Comparison of ENCODE assay signal across 18 cellular contexts in genomic region chr7:73840715-73841379, GRCh38. TPM values are rescaled to one million over a fixed set of nuclear protein-coding genes. Genes with fewer than 3 reads are reported as not detected.
A peak's percentile ranks its signal among the peaks of the same experiment; 100 is the strongest.
DNase-seq lines count a peak whose midpoint lies in the region; ATAC-seq and TF ChIP-seq lines count a peak whose summit lies in the region.
"Had no signal": no experiment of that assay in that cellular context is flagged by ENCODE, and none has a peak within 500 bp of the region (broad histone marks: within the 10 kb centered on the region; RNA-seq: fewer than 3 reads in every experiment).

No MANE protein-coding gene starts in this region.

- no peaks in the 10 kb centered on the region for H3K27me3 ChIP-seq in CD4-positive, alpha-beta T cell (ENCODE audit: control insufficient read depth, insufficient read depth, low read length)
- H3K27me3 ChIP-seq in HCT116 (ENCODE audit: insufficient read depth, low read length) = no peaks in the 10 kb centered on the region
- H3K27me3 ChIP-seq: hepatocyte, suprapubic skin had no signal

- no peak for DNase-seq in CD4-positive, alpha-beta T cell
- DNase-seq in HCT116 (ENCODE audit: low read depth, low spot score) (no peak), NCI-H1048 (lab: John Stamatoyannopoulos, UW) (no peak), NCI-H510A treated with DMSO at 0.1 percent for 48 hours (lab: John Stamatoyannopoulos, UW) (no peak)
- no peak for DNase-seq in activated T-helper 2 cell treated with anti-CD3 and anti-CD28 coated beads, Interferon-gamma antibody, Interleukin-2, Interleukin-4, amounts not matched to agents 10 μg/mL and 5 μg/mL and 100 μg/mL, durations not matched to agents 14 hours and 24 hours and 36 hours (ENCODE audit: low spot score)
- DNase-seq: activated CD4-positive, alpha-beta memory T cell treated with anti-CD3 and anti-CD28 coated beads, Interleukin-2, amount 10 ng/mL, durations not matched to agents 7 days and 5 days; activated T-cell treated with anti-CD3 and anti-CD28 coated beads, Interleukin-2, amount 50 U/mL, for 4 hours; GDM1; kidney glomerular epithelial cell; NCI-H2081; NCI-H524 treated with DMSO at 0.1 percent for 48 hours had no signal

- H3K4me1 Mint-ChIP-seq in CD4-positive, alpha-beta T cell (ENCODE audit: low read depth) = peaks cover 14% of the 10 kb centered on the region
- peaks cover 9% of the 10 kb centered on the region for H3K4me1 Mint-ChIP-seq in activated T-helper 2 cell treated with anti-CD3 and anti-CD28 coated beads, Interferon-gamma antibody, Interleukin-2, Interleukin-4, amounts not matched to agents 10 μg/mL and 5 μg/mL and 100 μg/mL, durations not matched to agents 14 hours and 24 hours and 36 hours (ENCODE audit: low read depth)
- H3K4me1 Mint-ChIP-seq in nephron = peaks cover 22% of the 10 kb centered on the region

- H3K9me2 ChIP-seq in HCT116 (ENCODE audit: insufficient read depth) = no peaks in the 10 kb centered on the region

- POLR2A ChIA-PET in CD4-positive, alpha-beta T cell (lab: Charles Lee) = no interaction called here
- POLR2A ChIA-PET in HCT116 (lab: Charles Lee) = interaction anchor here (3.5 to 4.4 kb wide), 3 partner anchors 8 to 14 kb away, joined by 21 to 87 read pairs (median 50); partner anchors contain the start of gene CLDN4

- H3K4me3 Mint-ChIP-seq in CD4-positive, alpha-beta T cell = peak overlapping the region; percentile 25
- peak overlapping the region; percentile 21 for H3K4me3 Mint-ChIP-seq in activated T-helper 2 cell treated with anti-CD3 and anti-CD28 coated beads, Interferon-gamma antibody, Interleukin-2, Interleukin-4, amounts not matched to agents 10 μg/mL and 5 μg/mL and 100 μg/mL, durations not matched to agents 14 hours and 24 hours and 36 hours (ENCODE audit: low read depth)
- peak overlapping the region; percentile 55 to 72 (median 67) for H3K4me3 Mint-ChIP-seq in nephron

- TF ChIP-seq CTCF in CD4-positive, alpha-beta T cell (IDR thresholded peaks at IDR 0.05) = no peak
- TF ChIP-seq CTCF in HCT116 (IDR thresholded peaks at IDR 0.05 in 2 of 3, conservative IDR thresholded peaks at IDR 0.05 in 1 of 3; ENCODE audit: borderline replicate concordance in 1 of 3, insufficient read depth in 1 of 3, low read depth in 2 of 3, low read length in 2 of 3) = no peak
- no peak for TF ChIP-seq CTCF in nephron (IDR thresholded peaks at IDR 0.05; ENCODE audit: unreplicated experiment in 3 of 3)

- peak overlapping the region; percentile 96 for H3K4me2 ChIP-seq in HCT116 (ENCODE audit: low read length)

- no peak for ATAC-seq in CD4-positive, alpha-beta T cell (ENCODE audit: poor library complexity)
- ATAC-seq in HCT116 (no peak), GM21717 (IDR thresholded peaks at IDR 0.05; ENCODE audit: unreplicated experiment) (no peak)
- ATAC-seq: activated T-cell treated with anti-CD3 and anti-CD28 coated beads, Interleukin-2, amount 50 U/mL, for 4 hours had no signal

- no peak for TF ChIP-seq RAD21 in HCT116 (IDR thresholded peaks at IDR 0.05; ENCODE audit: low read depth)

- RAD21 ChIA-PET in HCT116 (lab: Charles Lee; ENCODE audit: low non-redundant PET in 1 of 2, low total read pairs in 2 of 2, uncharacterized antibody in 2 of 2, unreplicated experiment in 2 of 2) = interaction anchor here in 1 of 2 experiments (1.1 kb wide), 1 partner anchor 8 kb away, joined by 6 read pairs; no protein-coding TSS in a partner anchor

- no peaks in the 10 kb centered on the region for H3K27me3 Mint-ChIP-seq in CD4-positive, alpha-beta T cell
- H3K27me3 Mint-ChIP-seq in activated T-helper 2 cell treated with anti-CD3 and anti-CD28 coated beads, Interferon-gamma antibody, Interleukin-2, Interleukin-4, amounts not matched to agents 10 μg/mL and 5 μg/mL and 100 μg/mL, durations not matched to agents 14 hours and 24 hours and 36 hours (ENCODE audit: low read depth) = peaks cover 7% of the 10 kb centered on the region
- peaks cover 4% of the 10 kb centered on the region for H3K27me3 Mint-ChIP-seq in nephron (ENCODE audit: low read depth)

- no TSS peak for BruUV-seq in HCT116 (replicated peaks; lab: Mats Ljungman, UMichigan)

- no peaks in the 10 kb centered on the region for H3K36me3 Mint-ChIP-seq in CD4-positive, alpha-beta T cell (ENCODE audit: low read depth)
- H3K36me3 Mint-ChIP-seq in activated T-helper 2 cell treated with anti-CD3 and anti-CD28 coated beads, Interferon-gamma antibody, Interleukin-2, Interleukin-4, amounts not matched to agents 10 μg/mL and 5 μg/mL and 100 μg/mL, durations not matched to agents 14 hours and 24 hours and 36 hours (ENCODE audit: low read depth) = no peaks in the 10 kb centered on the region
- H3K36me3 Mint-ChIP-seq in nephron (ENCODE audit: low read depth) = no peaks in the 10 kb centered on the region

- TF ChIP-seq POLR2A in HCT116 (IDR thresholded peaks at IDR 0.05; ENCODE audit: borderline replicate concordance, extremely low read depth, insufficient read depth, insufficient read length) = no peak

- H4K20me1 ChIP-seq in HCT116 (ENCODE audit: insufficient read depth) = no peaks in the 10 kb centered on the region

- intact Hi-C loops in CD4-positive, alpha-beta T cell (cut with DNase I, micrococcal nuclease) = loop anchor here in 1 of 2 experiments (5.0 kb wide), 1 partner anchor 174 kb away; the partner anchor contains the start of gene VPS37D
- intact Hi-C loops in HCT116 (cut with micrococcal nuclease) = no loop called here
- intact Hi-C loops in activated T-helper 2 cell treated with anti-CD3 and anti-CD28 coated beads, Interferon-gamma antibody, Interleukin-2, Interleukin-4, amounts not matched to agents 10 μg/mL and 5 μg/mL and 100 μg/mL, durations not matched to agents 14 hours and 24 hours and 36 hours (cut with micrococcal nuclease) = no loop called here

- CTCF ChIA-PET in CD4-positive, alpha-beta T cell (lab: Charles Lee) = interaction anchor here (1.9 kb wide), 1 partner anchor 14 kb away, joined by 5 read pairs; no protein-coding TSS in a partner anchor
- CTCF ChIA-PET in HCT116 (lab: Charles Lee) = interaction anchor here (1.8 kb wide), 2 partner anchors 7 to 10 kb away, joined by 6 to 18 read pairs; no protein-coding TSS in a partner anchor

- no peaks in the 10 kb centered on the region; a peak in 1 of 4 replicates for H3K36me3 ChIP-seq in HCT116 (ENCODE audit: control insufficient read depth in 1 of 2, insufficient read depth in 2 of 2, low read length in 2 of 2)
- H3K36me3 ChIP-seq: suprapubic skin had no signal

- no peak overlapping the region for H3K27ac ChIP-seq in CD4-positive, alpha-beta T cell (ENCODE audit: low read depth, low read length)
- H3K27ac ChIP-seq in HCT116 (ENCODE audit: low read depth, low read length) = peak overlapping the region; percentile 90
- H3K27ac ChIP-seq: hepatocyte, suprapubic skin had no signal

- peaks cover 33 to 59% of the 10 kb centered on the region in 2 experiments for H3K4me1 ChIP-seq in HCT116 (ENCODE audit: control insufficient read depth in 1 of 2, insufficient read depth in 2 of 2, low read length in 2 of 2)

- H3K79me2 ChIP-seq in HCT116 (ENCODE audit: insufficient read depth, low read length) = peaks cover 9% of the 10 kb centered on the region; the same call in 1 of the 2 replicates
- H3K79me2 ChIP-seq: parathyroid adenoma had no signal

- no peak overlapping the region for H3K27ac Mint-ChIP-seq in CD4-positive, alpha-beta T cell
- no peak overlapping the region for H3K27ac Mint-ChIP-seq in activated T-helper 2 cell treated with anti-CD3 and anti-CD28 coated beads, Interferon-gamma antibody, Interleukin-2, Interleukin-4, amounts not matched to agents 10 μg/mL and 5 μg/mL and 100 μg/mL, durations not matched to agents 14 hours and 24 hours and 36 hours
- H3K27ac Mint-ChIP-seq in nephron = peak overlapping the region in 1 of 3 experiments; percentile 43
- H3K27ac Mint-ChIP-seq: activated CD4-positive, alpha-beta memory T cell treated with anti-CD3 and anti-CD28 coated beads, Interleukin-2, amount 10 ng/mL, durations not matched to agents 7 days and 5 days had no signal

- H2AFZ ChIP-seq in HCT116 (ENCODE audit: low read depth, low read length, poor library complexity, severe bottlenecking) = no peak overlapping the region

- H3K9ac ChIP-seq in HCT116 (ENCODE audit: low read length) = peak overlapping the region; percentile 93

- peak overlapping the region; percentile 85 to 93 for H3K4me3 ChIP-seq in HCT116 (replicated peaks in 1 of 2; ENCODE audit: low read depth in 1 of 2, low read length in 2 of 2)
- H3K4me3 ChIP-seq: hepatocyte, mucosa of descending colon had no signal

- no peaks in the 10 kb centered on the region for H3K9me3 ChIP-seq in CD4-positive, alpha-beta T cell (ENCODE audit: control insufficient read depth, low read length)
- H3K9me3 ChIP-seq in HCT116 (ENCODE audit: control insufficient read depth in 1 of 2, insufficient read depth in 1 of 2, low read depth in 1 of 2, low read length in 2 of 2) = no peaks in the 10 kb centered on the region
- H3K9me3 ChIP-seq: mucosa of descending colon, suprapubic skin had no signal

- no peaks in the 10 kb centered on the region for H3K9me3 Mint-ChIP-seq in CD4-positive, alpha-beta T cell
- no peaks in the 10 kb centered on the region for H3K9me3 Mint-ChIP-seq in activated T-helper 2 cell treated with anti-CD3 and anti-CD28 coated beads, Interferon-gamma antibody, Interleukin-2, Interleukin-4, amounts not matched to agents 10 μg/mL and 5 μg/mL and 100 μg/mL, durations not matched to agents 14 hours and 24 hours and 36 hours
- no peaks in the 10 kb centered on the region for H3K9me3 Mint-ChIP-seq in nephron
- H3K9me3 Mint-ChIP-seq: activated CD4-positive, alpha-beta memory T cell treated with anti-CD3 and anti-CD28 coated beads, Interleukin-2, amount 10 ng/mL, durations not matched to agents 7 days and 5 days; activated T-cell treated with anti-CD3 and anti-CD28 coated beads, Interleukin-2, amount 50 U/mL, for 4 hours had no signal

TF ChIP-seq in HCT116, 20 proteins besides CTCF, POLR2A, EP300 and RAD21:
- no peak for TF ChIP-seq SIN3A (IDR thresholded peaks at IDR 0.05; ENCODE audit: low read depth)
- 0 out of 2 replicates have a peak, but pooled peaks have one; percentile 16 for TF ChIP-seq POLR2AphosphoS5 (IDR thresholded peaks at IDR 0.05; ENCODE audit: low read depth, low read length)

RNA-seq across cellular contexts. Expression of gene METTL27, which starts 1.5 kb away (rescaled TPM):
- total RNA-seq in CD4-positive, alpha-beta T cell = 1 to 10 TPM; 1.6 to 2.1 TPM
- 30.4 TPM for total RNA-seq in HCT116 (2021; ENCODE audit: unreplicated experiment)
- polyA plus RNA-seq in HCT116 (2012) = 36.9 and 40.2 TPM in 2 replicates
- total RNA-seq in activated T-helper 2 cell treated with anti-CD3 and anti-CD28 coated beads, Interferon-gamma antibody, Interleukin-2, Interleukin-4, amounts not matched to agents 10 μg/mL and 5 μg/mL and 100 μg/mL, durations not matched to agents 14 hours and 24 hours and 36 hours = 0.90 and 0.94 TPM in 2 replicates

RNA-seq across cellular contexts. Expression of gene CLDN4, which starts 10.1 kb away (rescaled TPM):
- under 1 TPM; 0.05 to 0.14 TPM for total RNA-seq in CD4-positive, alpha-beta T cell
- 234 TPM for total RNA-seq in HCT116 (2021; ENCODE audit: unreplicated experiment)
- 401 and 646 TPM in 2 replicates for polyA plus RNA-seq in HCT116 (2012)
- not detected in 2 replicates for total RNA-seq in activated T-helper 2 cell treated with anti-CD3 and anti-CD28 coated beads, Interferon-gamma antibody, Interleukin-2, Interleukin-4, amounts not matched to agents 10 μg/mL and 5 μg/mL and 100 μg/mL, durations not matched to agents 14 hours and 24 hours and 36 hours
- total RNA-seq: SK-MEL-5 had no signal

RNA-seq across cellular contexts. Expression of gene TMEM270, which starts 20.1 kb away (rescaled TPM):
- not detected for total RNA-seq in CD4-positive, alpha-beta T cell
- 1.1 TPM for total RNA-seq in HCT116 (2021; ENCODE audit: unreplicated experiment)
- polyA plus RNA-seq in HCT116 (2012) = 0.81 and 0.85 TPM in 2 replicates
- total RNA-seq in activated T-helper 2 cell treated with anti-CD3 and anti-CD28 coated beads, Interferon-gamma antibody, Interleukin-2, Interleukin-4, amounts not matched to agents 10 μg/mL and 5 μg/mL and 100 μg/mL, durations not matched to agents 14 hours and 24 hours and 36 hours = not detected in 2 replicates
- total RNA-seq: activated CD4-positive, alpha-beta memory T cell treated with anti-CD3 and anti-CD28 coated beads, Interleukin-2, amount 10 ng/mL, durations not matched to agents 7 days and 5 days; activated T-cell treated with anti-CD3 and anti-CD28 coated beads, Interleukin-2, amount 50 U/mL, for 4 hours; mucosa of descending colon; SK-MEL-5; suprapubic skin had no signal

Comparison
In these comparisons a context has a peak if more than half of its experiments do, and no peak if none do; other contexts are left out.
1. RNA of gene METTL27, which starts 1.5 kb away (total RNA-seq): 30.4 TPM in HCT116 (single experiment); 1.6 to 2.1 TPM in CD4-positive, alpha-beta T cell and 0.90 to 0.94 TPM in activated T-helper 2 cell treated with anti-CD3 and anti-CD28 coated beads, Interferon-gamma antibody, Interleukin-2, Interleukin-4, amounts not matched to agents 10 μg/mL and 5 μg/mL and 100 μg/mL, durations not matched to agents 14 hours and 24 hours and 36 hours; every median in the first group is over 10 times any median in the second.
2. RNA of gene CLDN4, which starts 10.1 kb away (total RNA-seq): 234 TPM in HCT116 (single experiment); 0.05 to 0.14 TPM in CD4-positive, alpha-beta T cell and not detected in activated T-helper 2 cell treated with anti-CD3 and anti-CD28 coated beads, Interferon-gamma antibody, Interleukin-2, Interleukin-4, amounts not matched to agents 10 μg/mL and 5 μg/mL and 100 μg/mL, durations not matched to agents 14 hours and 24 hours and 36 hours; every median in the first group is over 100 times any median in the second.
3. Peak in every context shown above with its lines, with median percentiles within 50 percentile points of each other: H3K4me3 Mint-ChIP-seq.